In genomic region chr11:65487467-65488272, GRCh38 we compare ENCODE assay signal across 8 cellular contexts. TPM values are rescaled to one million over a fixed set of nuclear protein-coding genes. Genes with fewer than 3 reads are reported as not detected.
DNase-seq lines count a peak whose midpoint lies in the region; ATAC-seq, FAIRE-seq and TF ChIP-seq lines count a peak whose summit lies in the region.

No MANE protein-coding gene starts in this region.

- CTCF ChIA-PET in CD8-positive, alpha-beta memory T cell (lab: Charles Lee), result interaction anchor here (1.5 to 3.8 kb wide), 3 partner anchors 9 to 68 kb away, joined by 3 to 19 read pairs (median 5); partner anchors contain the start of gene MALAT1

- no peak for TF ChIP-seq CTCF in natural killer cell (IDR thresholded peaks at IDR 0.05)

- no peak overlapping the region for H3K27ac ChIP-seq in CD8-positive, alpha-beta memory T cell (ENCODE audit: low read depth, low read length)

- no peaks in the 10 kb centered on the region for H3K4me1 ChIP-seq in CD8-positive, alpha-beta memory T cell (ENCODE audit: insufficient read depth, low read length)

- DNase-seq in GM04504 (ENCODE audit: low read depth) (peak; percentile 100), NCI-H446 treated with DMSO at 0.1 percent for 48 hours (lab: John Stamatoyannopoulos, UW) (peak; percentile 100), frontal cortex (ENCODE audit: low spot score in 2 of 2) (peak; percentile 81 to 89), natural killer cell (no peak)
- DNase-seq in activated T-helper 1 cell treated with anti-CD3 and anti-CD28 coated beads, Interleukin-12 subunit alpha, Interleukin-12 subunit beta, Interleukin-2, Interleukin-4 antibody, amounts not matched to agents 30 ng/mL and 10 ng/mL and 1 ng/mL, durations not matched to agents 14 hours and 24 hours and 36 hours (ENCODE audit: low spot score), result no peak
- DNase-seq in CD8-positive, alpha-beta memory T cell, result no peak

- H3K27me3 ChIP-seq in CD8-positive, alpha-beta memory T cell (ENCODE audit: insufficient read depth, low read length, poor library complexity, severe bottlenecking), result no peaks in the 10 kb centered on the region

- H3K27me3 Mint-ChIP-seq in activated T-helper 1 cell treated with anti-CD3 and anti-CD28 coated beads, Interleukin-12 subunit alpha, Interleukin-12 subunit beta, Interleukin-2, Interleukin-4 antibody, amounts not matched to agents 30 ng/mL and 10 ng/mL and 1 ng/mL, durations not matched to agents 14 hours and 24 hours and 36 hours (ENCODE audit: insufficient read depth), result no peaks in the 10 kb centered on the region
- H3K27me3 Mint-ChIP-seq in natural killer cell (ENCODE audit: low read depth in 2 of 2), result no peaks in the 10 kb centered on the region
- H3K27me3 Mint-ChIP-seq in CD8-positive, alpha-beta memory T cell, result peaks cover 0 to 3% of the 10 kb centered on the region in 2 donors

- POLR2A ChIA-PET in CD8-positive, alpha-beta memory T cell (lab: Charles Lee), result interaction anchor here (0.8 to 1.9 kb wide), 3 partner anchors 9 to 15 kb away, joined by 3 to 14 read pairs (median 3); partner anchors contain the start of gene MALAT1

- ATAC-seq in HG03103 (IDR thresholded peaks at IDR 0.05; ENCODE audit: low read depth, unreplicated experiment) (peak; percentile 43), natural killer cell (peak; percentile 58 to 75 (median 65)), GM21515 (IDR thresholded peaks at IDR 0.05; ENCODE audit: unreplicated experiment) (no peak)

- H3K36me3 Mint-ChIP-seq in activated T-helper 1 cell treated with anti-CD3 and anti-CD28 coated beads, Interleukin-12 subunit alpha, Interleukin-12 subunit beta, Interleukin-2, Interleukin-4 antibody, amounts not matched to agents 30 ng/mL and 10 ng/mL and 1 ng/mL, durations not matched to agents 14 hours and 24 hours and 36 hours (ENCODE audit: low read depth), result no peaks in the 10 kb centered on the region
- no peaks in the 10 kb centered on the region for H3K36me3 Mint-ChIP-seq in natural killer cell
- no peaks in the 10 kb centered on the region for H3K36me3 Mint-ChIP-seq in CD8-positive, alpha-beta memory T cell

- peak; percentile 81 for FAIRE-seq in frontal cortex (lab: Jason Lieb, UNC)

- peaks cover 48% of the 10 kb centered on the region for H3K4me1 Mint-ChIP-seq in activated T-helper 1 cell treated with anti-CD3 and anti-CD28 coated beads, Interleukin-12 subunit alpha, Interleukin-12 subunit beta, Interleukin-2, Interleukin-4 antibody, amounts not matched to agents 30 ng/mL and 10 ng/mL and 1 ng/mL, durations not matched to agents 14 hours and 24 hours and 36 hours (ENCODE audit: low read depth)
- H3K4me1 Mint-ChIP-seq in natural killer cell, result peaks cover 6 to 13% of the 10 kb centered on the region in 2 donors
- H3K4me1 Mint-ChIP-seq in CD8-positive, alpha-beta memory T cell, result peaks cover 0 to 3% (median 2%) of the 10 kb centered on the region in 3 donors

- H3K4me3 ChIP-seq in CD8-positive, alpha-beta memory T cell (ENCODE audit: low read length), result no peak overlapping the region

- H3K9me3 ChIP-seq in CD8-positive, alpha-beta memory T cell (ENCODE audit: low read length), result no peaks in the 10 kb centered on the region

- H3K36me3 ChIP-seq in CD8-positive, alpha-beta memory T cell (ENCODE audit: insufficient read depth, low read length), result no peaks in the 10 kb centered on the region

- no peaks in the 10 kb centered on the region for H3K9me3 Mint-ChIP-seq in activated T-helper 1 cell treated with anti-CD3 and anti-CD28 coated beads, Interleukin-12 subunit alpha, Interleukin-12 subunit beta, Interleukin-2, Interleukin-4 antibody, amounts not matched to agents 30 ng/mL and 10 ng/mL and 1 ng/mL, durations not matched to agents 14 hours and 24 hours and 36 hours
- H3K9me3 Mint-ChIP-seq in natural killer cell, result no peaks in the 10 kb centered on the region
- H3K9me3 Mint-ChIP-seq in CD8-positive, alpha-beta memory T cell, result no peaks in the 10 kb centered on the region

- peak overlapping the region; percentile 47 for H3K4me3 Mint-ChIP-seq in activated T-helper 1 cell treated with anti-CD3 and anti-CD28 coated beads, Interleukin-12 subunit alpha, Interleukin-12 subunit beta, Interleukin-2, Interleukin-4 antibody, amounts not matched to agents 30 ng/mL and 10 ng/mL and 1 ng/mL, durations not matched to agents 14 hours and 24 hours and 36 hours
- no peak overlapping the region for H3K4me3 Mint-ChIP-seq in natural killer cell
- H3K4me3 Mint-ChIP-seq in CD8-positive, alpha-beta memory T cell, result no peak overlapping the region

- peak overlapping the region; percentile 85 for H3K27ac Mint-ChIP-seq in activated T-helper 1 cell treated with anti-CD3 and anti-CD28 coated beads, Interleukin-12 subunit alpha, Interleukin-12 subunit beta, Interleukin-2, Interleukin-4 antibody, amounts not matched to agents 30 ng/mL and 10 ng/mL and 1 ng/mL, durations not matched to agents 14 hours and 24 hours and 36 hours
- peak overlapping the region in 1 of 2 donors; percentile 49 for H3K27ac Mint-ChIP-seq in natural killer cell
- H3K27ac Mint-ChIP-seq in CD8-positive, alpha-beta memory T cell, result peak overlapping the region in 1 of 8 donors; percentile 29

- intact Hi-C loops in activated T-helper 1 cell treated with anti-CD3 and anti-CD28 coated beads, Interleukin-12 subunit alpha, Interleukin-12 subunit beta, Interleukin-2, Interleukin-4 antibody, amounts not matched to agents 30 ng/mL and 10 ng/mL and 1 ng/mL, durations not matched to agents 14 hours and 24 hours and 36 hours (cut with micrococcal nuclease), result loop anchor here (1.0 kb wide), 1 partner anchor 10 kb away; no protein-coding TSS in a partner anchor
- intact Hi-C loops in natural killer cell (cut with micrococcal nuclease), result no loop called here

RNA-seq across cellular contexts. Expression of gene MALAT1, which starts 11.2 kb away (rescaled TPM):
- 5,323 and 5,421 TPM in 2 replicates for total RNA-seq in activated T-helper 1 cell treated with anti-CD3 and anti-CD28 coated beads, Interleukin-12 subunit alpha, Interleukin-12 subunit beta, Interleukin-2, Interleukin-4 antibody, amounts not matched to agents 30 ng/mL and 10 ng/mL and 1 ng/mL, durations not matched to agents 14 hours and 24 hours and 36 hours
- total RNA-seq in frontal cortex, result 6,549 TPM
- over 10,000 TPM; 32,911 to 36,726 (median 33,502) TPM for total RNA-seq in natural killer cell
- total RNA-seq in CD8-positive, alpha-beta memory T cell, result 1,000 to 10,000 TPM; 4,639 to 4,912 TPM
- polyA plus RNA-seq in CD8-positive, alpha-beta memory T cell, result 2,529 TPM

RNA-seq across cellular contexts. Expression of gene SCYL1, which starts 37.2 kb away (rescaled TPM):
- 103 and 109 TPM in 2 replicates for total RNA-seq in activated T-helper 1 cell treated with anti-CD3 and anti-CD28 coated beads, Interleukin-12 subunit alpha, Interleukin-12 subunit beta, Interleukin-2, Interleukin-4 antibody, amounts not matched to agents 30 ng/mL and 10 ng/mL and 1 ng/mL, durations not matched to agents 14 hours and 24 hours and 36 hours
- 39.1 TPM for total RNA-seq in frontal cortex
- 10 to 100 TPM; 61.7 to 79.9 (median 71.3) TPM for total RNA-seq in natural killer cell
- total RNA-seq in CD8-positive, alpha-beta memory T cell, result 10 to 100 TPM; 85.1 to 88.5 TPM
- polyA plus RNA-seq in CD8-positive, alpha-beta memory T cell, result 42.1 TPM

Comparison
In these comparisons a context has a peak if more than half of its experiments do, and no peak if none do; other contexts are left out.
1. DNase-seq: peak in GM04504 (single experiment), NCI-H446 treated with DMSO at 0.1 percent for 48 hours (single experiment) and frontal cortex (2 of 2); none in activated T-helper 1 cell treated with anti-CD3 and anti-CD28 coated beads, Interleukin-12 subunit alpha, Interleukin-12 subunit beta, Interleukin-2, Interleukin-4 antibody, amounts not matched to agents 30 ng/mL and 10 ng/mL and 1 ng/mL, durations not matched to agents 14 hours and 24 hours and 36 hours (single experiment), natural killer cell (single experiment) and CD8-positive, alpha-beta memory T cell (0 of 5).